ENCODE assay signal across 1 cellular context in genomic region chr5:150081541-150082283, GRCh38.
TF ChIP-seq lines count a peak whose summit lies in the region.

No MANE protein-coding gene starts in this region.

TF ChIP-seq in GM12878, 131 proteins besides CTCF, POLR2A, EP300 and RAD21 (continued from another document):
- TF ChIP-seq ZNF592 (IDR thresholded peaks at IDR 0.05) (no peak), BHLHE40 (IDR thresholded peaks at IDR 0.05; ENCODE audit: borderline replicate concordance in 1 of 2, low read depth in 2 of 2, low read length in 1 of 2) (peak in 1 of 2 experiments; percentile 47; a peak in 2 of 4 replicates), YY1 (IDR thresholded peaks at IDR 0.05; ENCODE audit: low read depth, low read length) (no peak), ASH2L (IDR thresholded peaks at IDR 0.05; ENCODE audit: borderline replicate concordance, low read depth) (no peak), MTA2 (IDR thresholded peaks at IDR 0.05; ENCODE audit: low read depth) (peak; percentile 86), CBFB (IDR thresholded peaks at IDR 0.05; ENCODE audit: low read depth) (0 out of 2 replicates have a peak, but pooled peaks have one; percentile 28), SP1 (IDR thresholded peaks at IDR 0.05; ENCODE audit: low read depth, low read length) (peak; percentile 85), CHD4 (IDR thresholded peaks at IDR 0.05) (no peak), TCF12 (IDR thresholded peaks at IDR 0.05; ENCODE audit: low read depth, low read length) (0 out of 2 replicates have a peak, but pooled peaks have one; percentile 43), CHD2 (IDR thresholded peaks at IDR 0.05; ENCODE audit: borderline replicate concordance, low read depth, low read length) (peak; percentile 63; the same call in 1 of the 2 replicates), GABPA (IDR thresholded peaks at IDR 0.05; ENCODE audit: low read depth) (no peak), BMI1 (IDR thresholded peaks at IDR 0.05; ENCODE audit: borderline replicate concordance) (no peak; the same call in 1 of the 2 replicates), PBX3 (IDR thresholded peaks at IDR 0.05; ENCODE audit: insufficient replicate concordance, low read depth, low read length) (no peak), IKZF2 (IDR thresholded peaks at IDR 0.05) (peak; percentile 96), SMARCA5 (IDR thresholded peaks at IDR 0.05) (0 out of 2 replicates have a peak, but pooled peaks have one; percentile 19), PRDM15 (CRISPR knock-in tag; IDR thresholded peaks at IDR 0.05) (no peak), ETV6 (conservative IDR thresholded peaks at IDR 0.05 in 1 of 2, IDR thresholded peaks at IDR 0.05 in 1 of 2; ENCODE audit: borderline replicate concordance in 1 of 2, low read depth in 1 of 2) (peak in 1 of 2 experiments; percentile 66; a peak in 1 of 4 replicates), ZNF217 (IDR thresholded peaks at IDR 0.05) (no peak), DPF2 (IDR thresholded peaks at IDR 0.05) (peak; percentile 99), FOXM1 (IDR thresholded peaks at IDR 0.05; ENCODE audit: low read depth, low read length) (no peak), NFIC (IDR thresholded peaks at IDR 0.05; ENCODE audit: low read depth, low read length) (peak; percentile 48; the same call in 1 of the 2 replicates), GATAD2B (conservative IDR thresholded peaks at IDR 0.05; ENCODE audit: low read depth) (peak; percentile 94; the same call in 1 of the 2 replicates), ATF7 (IDR thresholded peaks at IDR 0.05; ENCODE audit: low read depth) (peak; percentile 72)
- TF ChIP-seq, protein P1, sequence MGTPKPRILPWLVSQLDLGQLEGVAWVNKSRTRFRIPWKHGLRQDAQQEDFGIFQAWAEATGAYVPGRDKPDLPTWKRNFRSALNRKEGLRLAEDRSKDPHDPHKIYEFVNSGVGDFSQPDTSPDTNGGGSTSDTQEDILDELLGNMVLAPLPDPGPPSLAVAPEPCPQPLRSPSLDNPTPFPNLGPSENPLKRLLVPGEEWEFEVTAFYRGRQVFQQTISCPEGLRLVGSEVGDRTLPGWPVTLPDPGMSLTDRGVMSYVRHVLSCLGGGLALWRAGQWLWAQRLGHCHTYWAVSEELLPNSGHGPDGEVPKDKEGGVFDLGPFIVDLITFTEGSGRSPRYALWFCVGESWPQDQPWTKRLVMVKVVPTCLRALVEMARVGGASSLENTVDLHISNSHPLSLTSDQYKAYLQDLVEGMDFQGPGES (IDR thresholded peaks at IDR 0.05): no peak
